Comparison of ENCODE assay signal across 13 cellular contexts in genomic region chr12:7843583-7843982, GRCh38. TPM values are rescaled to one million over a fixed set of nuclear protein-coding genes. Genes with fewer than 3 reads are reported as not detected.
DNase-seq lines count a peak whose midpoint lies in the region; ATAC-seq, FAIRE-seq and TF ChIP-seq lines count a peak whose summit lies in the region.
"Not testable (repeated sequence)": the region's sequence is repeated elsewhere in the genome, so short reads cannot be mapped to it uniquely, and the experiment has no call there.
"Had no signal": no experiment of that assay in that cellular context is flagged by ENCODE, and none has a peak within 500 bp of the region (broad histone marks: within the 10 kb centered on the region; RNA-seq: fewer than 3 reads in every experiment).

No MANE protein-coding gene starts in this region.

- H3K9me3 Mint-ChIP-seq in activated CD4-positive, alpha-beta memory T cell treated with anti-CD3 and anti-CD28 coated beads for 36 hours; activated naive CD8-positive, alpha-beta T cell treated with anti-CD3 and anti-CD28 coated beads for 36 hours; endothelial cell (ENCODE audit: unreplicated experiment): not testable (repeated sequence)

- H3K4me1 ChIP-seq in right lobe of liver: not testable (repeated sequence)
- H3K4me1 ChIP-seq in neutrophil (ENCODE audit: control insufficient read depth in 1 of 2, insufficient read depth in 1 of 2, low read depth in 1 of 2, low read length in 1 of 2): peaks cover 83 to 85% of the 10 kb centered on the region in 2 experiments

- peak; percentile 47 to 76 (median 58) for ATAC-seq in right lobe of liver

- 35% methylated on average over 3 of the region's 9 CpGs for WGBS in right lobe of liver (ENCODE audit: insufficient coverage, low coverage, low lambda C conversion rate, missing lambda C conversion rate)

- POLR2A ChIA-PET in activated CD4-positive, alpha-beta memory T cell treated with anti-CD3 and anti-CD28 coated beads for 36 hours (lab: Charles Lee): not testable (repeated sequence)

- CTCF ChIA-PET in activated CD4-positive, alpha-beta memory T cell treated with anti-CD3 and anti-CD28 coated beads for 36 hours (lab: Charles Lee): not testable (repeated sequence)

- H3K27me3 ChIP-seq in right lobe of liver, neutrophil: not testable (repeated sequence)

- peak overlapping the region; percentile 54 for H3K27ac Mint-ChIP-seq in activated CD4-positive, alpha-beta memory T cell treated with anti-CD3 and anti-CD28 coated beads for 36 hours
- peak overlapping the region; percentile 81 for H3K27ac Mint-ChIP-seq in activated naive CD8-positive, alpha-beta T cell treated with anti-CD3 and anti-CD28 coated beads for 36 hours
- peak overlapping the region; percentile 99 for H3K27ac Mint-ChIP-seq in endothelial cell (ENCODE audit: unreplicated experiment)

- TF ChIP-seq CTCF in endothelial cell (IDR thresholded peaks at IDR 0.05; ENCODE audit: unreplicated experiment); right lobe of liver (IDR thresholded peaks at IDR 0.05); neutrophil (IDR thresholded peaks at IDR 0.05): not testable (repeated sequence)

- peak; percentile 18 to 42 for DNase-seq in AML-193 (lab: John Stamatoyannopoulos, UW)
- DNase-seq in GM12891 (ENCODE audit: insufficient read length, low spot score); activated naive CD8-positive, alpha-beta T cell treated with anti-CD3 and anti-CD28 coated beads for 36 hours; endothelial cell (ENCODE audit: low spot score); right lobe of liver: not testable (repeated sequence)
- DNase-seq in MV-4-11 (lab: John Stamatoyannopoulos, UW): peak; percentile 7
- peak; percentile 12 for DNase-seq in activated CD4-positive, alpha-beta memory T cell treated with anti-CD3 and anti-CD28 coated beads for 36 hours

- not testable (repeated sequence) for H3K36me3 Mint-ChIP-seq in activated CD4-positive, alpha-beta memory T cell treated with anti-CD3 and anti-CD28 coated beads for 36 hours; activated naive CD8-positive, alpha-beta T cell treated with anti-CD3 and anti-CD28 coated beads for 36 hours; endothelial cell (ENCODE audit: low read depth, unreplicated experiment)

- H3K27me3 Mint-ChIP-seq in activated CD4-positive, alpha-beta memory T cell treated with anti-CD3 and anti-CD28 coated beads for 36 hours; endothelial cell (ENCODE audit: unreplicated experiment): not testable (repeated sequence)
- H3K27me3 Mint-ChIP-seq in activated naive CD8-positive, alpha-beta T cell treated with anti-CD3 and anti-CD28 coated beads for 36 hours: peaks cover 14% of the 10 kb centered on the region

- FAIRE-seq in GM12891 (lab: Jason Lieb, UNC): peak; percentile 85

- intact Hi-C loops in activated CD4-positive, alpha-beta memory T cell treated with anti-CD3 and anti-CD28 coated beads for 36 hours (cut with micrococcal nuclease); right lobe of liver (cut with DNase I): not testable (repeated sequence)

- not testable (repeated sequence) for TF ChIP-seq POLR2A in GM12891 (IDR thresholded peaks at IDR 0.05; ENCODE audit: low read depth, low read length); right lobe of liver (IDR thresholded peaks at IDR 0.05)

- not testable (repeated sequence) for H3K4me1 Mint-ChIP-seq in activated CD4-positive, alpha-beta memory T cell treated with anti-CD3 and anti-CD28 coated beads for 36 hours (ENCODE audit: low read depth); activated naive CD8-positive, alpha-beta T cell treated with anti-CD3 and anti-CD28 coated beads for 36 hours
- peaks cover 35% of the 10 kb centered on the region for H3K4me1 Mint-ChIP-seq in endothelial cell (ENCODE audit: unreplicated experiment)

- not testable (repeated sequence) for H3K9me3 ChIP-seq in right lobe of liver, neutrophil

- H3K36me3 ChIP-seq in right lobe of liver, neutrophil: not testable (repeated sequence)

- H3K4me3 ChIP-seq in right lobe of liver: not testable (repeated sequence)
- H3K4me3 ChIP-seq in neutrophil (ENCODE audit: low read depth in 1 of 2, low read length in 1 of 2): peak overlapping the region; percentile 65 to 68

- H3K27ac ChIP-seq in right lobe of liver: not testable (repeated sequence)
- H3K27ac ChIP-seq in neutrophil: peak overlapping the region; percentile 94

- H3K4me3 Mint-ChIP-seq in activated CD4-positive, alpha-beta memory T cell treated with anti-CD3 and anti-CD28 coated beads for 36 hours: peak overlapping the region; percentile 41
- peak overlapping the region; percentile 32 for H3K4me3 Mint-ChIP-seq in activated naive CD8-positive, alpha-beta T cell treated with anti-CD3 and anti-CD28 coated beads for 36 hours
- peak overlapping the region; percentile 83 for H3K4me3 Mint-ChIP-seq in endothelial cell (ENCODE audit: unreplicated experiment)

RNA-seq across cellular contexts. Expression of gene SLC2A14, which starts 29.1 kb away (rescaled TPM):
- 0.13 TPM for polyA plus RNA-seq in GM12891 (2012; ENCODE audit: low read depth, missing spikeins)
- 1 to 10 TPM; 8.0 to 8.9 TPM for total RNA-seq in activated CD4-positive, alpha-beta memory T cell treated with anti-CD3 and anti-CD28 coated beads for 36 hours
- total RNA-seq in activated naive CD8-positive, alpha-beta T cell treated with anti-CD3 and anti-CD28 coated beads for 36 hours: under 1 TPM in 1 of 2 experiments, not detected in 1; 0.08 TPM
- total RNA-seq in endothelial cell (ENCODE audit: unreplicated experiment) (0.64 TPM), right lobe of liver (100 to 1,000 TPM in 1 of 6 experiments, 1 to 10 TPM in 2, under 1 TPM in 3; 0.18 to 110 (median 0.95) TPM)
- total RNA-seq: bronchial epithelial cell, gastrocnemius medialis had no signal

RNA-seq across cellular contexts. Expression of gene NANOG, which starts 54.4 kb away (rescaled TPM):
- 0.01 TPM for polyA plus RNA-seq in GM12891 (2012; ENCODE audit: low read depth, missing spikeins)
- total RNA-seq in activated CD4-positive, alpha-beta memory T cell treated with anti-CD3 and anti-CD28 coated beads for 36 hours: not detected
- not detected for total RNA-seq in activated naive CD8-positive, alpha-beta T cell treated with anti-CD3 and anti-CD28 coated beads for 36 hours
- total RNA-seq in endothelial cell (ENCODE audit: unreplicated experiment) (4.5 TPM), right lobe of liver (under 1 TPM in 3 of 6 experiments, not detected in 3; 0.06 to 0.46 (median 0.28) TPM)
- total RNA-seq: bronchial epithelial cell, dermis microvascular lymphatic vessel endothelial cell, PC-9 had no signal
- polyA plus RNA-seq: adipose tissue had no signal

Comparison
In these comparisons a context has a peak if more than half of its experiments do, and no peak if none do; other contexts are left out.
1. H3K4me3 Mint-ChIP-seq: peak in every context shown above with its lines; median percentile 83 in endothelial cell; 41 in activated CD4-positive, alpha-beta memory T cell treated with anti-CD3 and anti-CD28 coated beads for 36 hours; 32 in activated naive CD8-positive, alpha-beta T cell treated with anti-CD3 and anti-CD28 coated beads for 36 hours.